ENCODE assay signal across 34 cellular contexts in the genomic region with DNA sequence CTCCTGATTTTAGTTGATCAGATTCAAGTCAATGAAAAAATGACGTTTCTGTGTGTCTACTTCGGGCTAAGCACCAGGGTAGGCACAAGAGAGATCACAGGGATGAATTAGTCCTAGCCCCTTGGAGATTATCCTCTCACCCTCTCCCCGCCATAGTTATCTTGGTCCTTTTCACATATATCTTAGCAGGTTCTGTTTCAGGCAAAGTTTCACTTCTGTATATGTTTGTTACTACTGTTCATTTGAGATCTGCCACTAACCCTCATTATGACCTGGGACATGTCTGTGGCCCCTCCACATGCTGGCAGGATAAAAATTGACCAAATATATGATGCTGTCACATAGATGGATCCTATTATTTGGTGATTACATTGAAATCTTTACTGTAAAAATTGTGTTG.
"Had no signal": no experiment of that assay in that cellular context is flagged by ENCODE, and none has a peak within 500 bp of the region (broad histone marks: within the 10 kb centered on the region; RNA-seq: fewer than 3 reads in every experiment).

No MANE protein-coding gene starts in this region.

- H3K36me3 ChIP-seq: adrenal gland, ascending aorta, brain microvascular endothelial cell, breast epithelium, cardiac muscle cell had no signal

- FAIRE-seq: astrocyte, bronchial epithelial cell had no signal

- H3K27ac ChIP-seq: adrenal gland, ascending aorta, body of pancreas, brain microvascular endothelial cell, breast epithelium, cardiac muscle cell had no signal

- ATAC-seq: activated naive CD4-positive, alpha-beta T cell treated with anti-CD3 and anti-CD28 coated beads, Interleukin-2, amount 50 U/mL, for 72 hours; activated naive CD8-positive, alpha-beta T cell treated with anti-CD3 and anti-CD28 coated beads, Interleukin-2, amount 50 U/mL, for 24 hours; activated T-cell treated with anti-CD3 and anti-CD28 coated beads, Interleukin-2, amount 50 U/mL, for 4 hours; activated T-cell treated with anti-CD3 and anti-CD28 coated beads, Interleukin-2, amount 50 U/mL, for 72 hours; activated T-helper 17 cell treated with anti-CD3 and anti-CD28 coated beads, Interleukin-2, amount 50 U/mL, for 72 hours; body of pancreas had no signal

- H3K4me1 ChIP-seq: adrenal gland, ascending aorta, breast epithelium had no signal

- H3K4me3 ChIP-seq: adrenal gland, ascending aorta, body of pancreas, breast epithelium, cardiac muscle cell had no signal

- DNase-seq: activated effector memory CD4-positive, alpha-beta T cell treated with anti-CD3 and anti-CD28 coated beads, Interleukin-2, amount 50 U/mL, for 16 hours; activated effector memory CD4-positive, alpha-beta T cell treated with Interleukin-2 at 50 U/mL for 16 hours; activated gamma-delta T cell; activated gamma-delta T cell treated with Interleukin-2 at 50 U/mL for 16 hours; activated naive CD4-positive, alpha-beta T cell; activated naive CD4-positive, alpha-beta T cell treated with anti-CD3 and anti-CD28 coated beads for 36 hours; activated naive CD4-positive, alpha-beta T cell treated with anti-CD3 and anti-CD28 coated beads, Interleukin-2, amount 10 ng/mL, durations not matched to agents 7 days and 5 days; activated naive CD4-positive, alpha-beta T cell treated with anti-CD3 and anti-CD28 coated beads, Interleukin-2, amount 50 U/mL, for 16 hours; activated naive CD4-positive, alpha-beta T cell treated with Interleukin-2 at 50 U/mL for 16 hours; activated naive CD8-positive, alpha-beta T cell treated with anti-CD3 and anti-CD28 coated beads for 36 hours; activated naive CD8-positive, alpha-beta T cell treated with anti-CD3 and anti-CD28 coated beads, Interleukin-2, amount 10 ng/mL, durations not matched to agents 7 days and 5 days; activated naive CD8-positive, alpha-beta T cell treated with anti-CD3 and anti-CD28 coated beads, Interleukin-2, amount 50 U/mL, for 24 hours; activated T-cell treated with anti-CD3 and anti-CD28 coated beads, Interleukin-2, amount 50 U/mL, for 1 hour; activated T-cell treated with anti-CD3 and anti-CD28 coated beads, Interleukin-2, amount 50 U/mL, for 24 hours; activated T-cell treated with anti-CD3 and anti-CD28 coated beads, Interleukin-2, amount 50 U/mL, for 4 hours; activated T-cell treated with anti-CD3 and anti-CD28 coated beads, Interleukin-2, amount 50 U/mL, for 48 hours; activated T-cell treated with anti-CD3 and anti-CD28 coated beads, Interleukin-2, amount 50 U/mL, for 72 hours; adrenal gland; amniotic stem cell; amygdala; anterior cingulate cortex; aorta; body of pancreas; caudate nucleus; central memory CD4-positive, alpha-beta T cell; cerebellar nuclear complex had no signal

- H3K27me3 ChIP-seq: adrenal gland, ascending aorta, body of pancreas, brain microvascular endothelial cell, breast epithelium, cardiac muscle cell had no signal

- H3K9me3 ChIP-seq: adrenal gland, ascending aorta, body of pancreas had no signal
